ENCODE assay signal across 15 cellular contexts in genomic region chr16:50455288-50455845, GRCh38.
"Had no signal": no experiment of that assay in that cellular context is flagged by ENCODE, and none has a peak within 500 bp of the region (broad histone marks: within the 10 kb centered on the region; RNA-seq: fewer than 3 reads in every experiment).

No MANE protein-coding gene starts in this region.

- DNase-seq: cortex of kidney; effector CD8-positive, alpha-beta T cell; foreskin melanocyte; head of caudate nucleus; left colon; left ventricle myocardium superior; mucosa of descending colon; naive thymus-derived CD8-positive, alpha-beta T cell; small intestine; stimulated activated CD4-positive, alpha-beta T cell treated with anti-CD3 and anti-CD28 coated beads, Interleukin-12 subunit alpha, Interleukin-12 subunit beta, amount 100 ng/mL, for 4 hours; stimulated activated naive CD4-positive, alpha-beta T cell treated with Interleukin-2 at 50 U/mL for 16 hours; trophoblast cell had no signal

- H3K79me2 ChIP-seq: hepatocyte had no signal

- H3K36me3 ChIP-seq: neutrophil had no signal

- H3K4me2 ChIP-seq: hepatocyte had no signal

- H3K4me3 ChIP-seq: dorsolateral prefrontal cortex, hepatocyte, mucosa of descending colon had no signal

- H3K27ac ChIP-seq: dorsolateral prefrontal cortex, hepatocyte, neutrophil had no signal
